ENCODE assay signal across 9 cellular contexts in the genomic region with DNA sequence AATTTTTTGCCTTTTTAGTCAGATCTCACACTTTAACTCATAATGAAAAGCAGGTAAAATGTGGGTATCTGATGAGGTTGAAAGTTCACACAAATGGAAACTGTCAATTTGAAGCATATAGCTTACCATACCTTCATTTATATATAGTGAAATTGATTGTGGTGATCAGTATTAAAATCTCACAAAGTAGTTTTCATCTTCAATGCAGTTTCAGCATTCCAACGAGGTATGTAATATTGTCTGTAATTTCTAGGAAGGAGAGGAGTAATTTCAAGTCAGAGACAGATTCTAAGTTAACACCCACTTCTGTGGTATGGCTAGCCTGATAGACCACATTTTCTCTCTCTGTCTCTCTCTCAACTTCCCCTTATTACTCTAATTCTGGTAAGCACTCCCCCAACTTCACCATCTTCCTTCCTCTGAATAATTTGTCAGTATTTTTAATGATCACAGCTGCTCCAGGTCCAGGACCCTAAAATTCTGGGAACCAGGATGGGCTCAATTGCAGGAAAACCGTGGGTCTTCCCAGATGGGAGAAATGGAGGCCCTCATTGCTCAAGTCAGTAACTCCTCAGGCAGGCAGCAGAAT.
DNase-seq lines count a peak whose midpoint lies in the region; ATAC-seq and TF ChIP-seq lines count a peak whose summit lies in the region.
"Had no signal": no experiment of that assay in that cellular context is flagged by ENCODE, and none has a peak within 500 bp of the region (broad histone marks: within the 10 kb centered on the region; RNA-seq: fewer than 3 reads in every experiment).

No MANE protein-coding gene starts in this region.

- H3K4me1 ChIP-seq in mucosa of descending colon (ENCODE audit: low read depth) = no peaks in the 10 kb centered on the region

- no peaks in the 10 kb centered on the region for H3K36me3 ChIP-seq in mucosa of descending colon (ENCODE audit: low read depth)

- no peak for DNase-seq in mucosa of descending colon
- DNase-seq in A172 (ENCODE audit: low spot score) = no peak
- DNase-seq in foreskin melanocyte = no peak
- no peak for DNase-seq in NCI-H2081 (lab: John Stamatoyannopoulos, UW)
- DNase-seq in central memory CD4-positive, alpha-beta T cell = no peak
- DNase-seq: hypothalamus had no signal

- H3K9me3 ChIP-seq in mucosa of descending colon = no peaks in the 10 kb centered on the region

- intact Hi-C loops in mucosa of descending colon (cut with DNase I, micrococcal nuclease) = no loop called here

- peak; percentile 99 for ATAC-seq in GM18907 (IDR thresholded peaks at IDR 0.05; ENCODE audit: unreplicated experiment)
- ATAC-seq in GM21737 (IDR thresholded peaks at IDR 0.05; ENCODE audit: unreplicated experiment) = peak; percentile 94
- ATAC-seq in HG03521 (IDR thresholded peaks at IDR 0.05; ENCODE audit: unreplicated experiment) = peak; percentile 96
- ATAC-seq in mucosa of descending colon = peak; percentile 20

- TF ChIP-seq CTCF in mucosa of descending colon (IDR thresholded peaks at IDR 0.05) = no peak

- H3K4me3 ChIP-seq in mucosa of descending colon = no peak overlapping the region

Comparison
In these comparisons a context has a peak if more than half of its experiments do, and no peak if none do; other contexts are left out.
1. ATAC-seq: peak in every context shown above with its lines; median percentile 99 in GM18907; 96 in HG03521; 94 in GM21737; 20 in mucosa of descending colon.